ENCODE assay signal across 18 cellular contexts in the genomic region with DNA sequence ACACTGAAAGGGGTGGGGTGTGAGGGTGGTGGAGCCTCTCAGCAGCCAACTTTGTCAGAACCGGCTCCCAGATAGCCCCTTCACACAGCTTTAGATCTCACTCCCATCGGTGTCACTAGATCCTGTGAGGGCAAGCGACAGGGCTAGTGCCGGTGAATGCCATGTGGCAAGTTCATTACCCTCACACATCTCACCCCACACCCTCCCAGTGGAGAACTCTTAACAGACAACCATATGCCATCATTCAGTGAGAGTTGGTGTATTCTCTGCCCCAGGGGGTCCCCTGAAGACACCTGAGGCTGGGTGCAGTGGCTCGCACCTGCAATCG. TPM values are rescaled to one million over a fixed set of nuclear protein-coding genes. Genes with fewer than 3 reads are reported as not detected.
DNase-seq lines count a peak whose midpoint lies in the region; ATAC-seq, FAIRE-seq and TF ChIP-seq lines count a peak whose summit lies in the region.
"Had no signal": no experiment of that assay in that cellular context is flagged by ENCODE, and none has a peak within 500 bp of the region (broad histone marks: within the 10 kb centered on the region; RNA-seq: fewer than 3 reads in every experiment).

No MANE protein-coding gene starts in this region.

- peak overlapping the region in 4 of 7 donors; percentile 33 to 73 (median 52) for H3K27ac Mint-ChIP-seq in CD14-positive monocyte
- H3K27ac Mint-ChIP-seq in activated T-helper 1 cell treated with anti-CD3 and anti-CD28 coated beads, Interleukin-12 subunit alpha, Interleukin-12 subunit beta, Interleukin-2, Interleukin-4 antibody, amounts not matched to agents 30 ng/mL and 10 ng/mL and 1 ng/mL, durations not matched to agents 14 hours and 24 hours and 36 hours, result peak overlapping the region; percentile 87
- peak overlapping the region; percentile 90 to 99 (median 95) for H3K27ac Mint-ChIP-seq in naive thymus-derived CD8-positive, alpha-beta T cell
- H3K27ac Mint-ChIP-seq: HFFc6 had no signal

- H3K4me3 Mint-ChIP-seq in CD14-positive monocyte, result peak overlapping the region in 1 of 2 donors; percentile 47
- peak overlapping the region; percentile 78 for H3K4me3 Mint-ChIP-seq in activated T-helper 1 cell treated with anti-CD3 and anti-CD28 coated beads, Interleukin-12 subunit alpha, Interleukin-12 subunit beta, Interleukin-2, Interleukin-4 antibody, amounts not matched to agents 30 ng/mL and 10 ng/mL and 1 ng/mL, durations not matched to agents 14 hours and 24 hours and 36 hours
- peak overlapping the region; percentile 73 to 92 (median 86) for H3K4me3 Mint-ChIP-seq in naive thymus-derived CD8-positive, alpha-beta T cell
- H3K4me3 Mint-ChIP-seq: HFFc6 had no signal

- H3K4me1 Mint-ChIP-seq in CD14-positive monocyte, result peaks cover 34% of the 10 kb centered on the region
- peaks cover 52% of the 10 kb centered on the region for H3K4me1 Mint-ChIP-seq in activated T-helper 1 cell treated with anti-CD3 and anti-CD28 coated beads, Interleukin-12 subunit alpha, Interleukin-12 subunit beta, Interleukin-2, Interleukin-4 antibody, amounts not matched to agents 30 ng/mL and 10 ng/mL and 1 ng/mL, durations not matched to agents 14 hours and 24 hours and 36 hours (ENCODE audit: low read depth)
- peaks cover 21 to 68% (median 59%) of the 10 kb centered on the region in 4 donors for H3K4me1 Mint-ChIP-seq in naive thymus-derived CD8-positive, alpha-beta T cell

- ATAC-seq in GM19351 (IDR thresholded peaks at IDR 0.05; ENCODE audit: unreplicated experiment) (peak; percentile 6), HG03196 (IDR thresholded peaks at IDR 0.05; ENCODE audit: unreplicated experiment) (no peak)
- ATAC-seq in naive thymus-derived CD8-positive, alpha-beta T cell, result no peak

- H3K27me3 Mint-ChIP-seq in CD14-positive monocyte (ENCODE audit: low read depth in 3 of 3), result peaks cover 0 to 13% (median 0%) of the 10 kb centered on the region in 3 donors
- no peaks in the 10 kb centered on the region for H3K27me3 Mint-ChIP-seq in activated T-helper 1 cell treated with anti-CD3 and anti-CD28 coated beads, Interleukin-12 subunit alpha, Interleukin-12 subunit beta, Interleukin-2, Interleukin-4 antibody, amounts not matched to agents 30 ng/mL and 10 ng/mL and 1 ng/mL, durations not matched to agents 14 hours and 24 hours and 36 hours (ENCODE audit: insufficient read depth)
- H3K27me3 Mint-ChIP-seq in naive thymus-derived CD8-positive, alpha-beta T cell, result no peaks in the 10 kb centered on the region

- POLR2A ChIA-PET in naive thymus-derived CD8-positive, alpha-beta T cell (lab: Charles Lee), result interaction anchor here (0.7 to 16.1 kb wide), 6 partner anchors 8 to 113 kb away, joined by 3 to 309 read pairs (median 5); partner anchors contain the start of genes RPL39 and SEPTIN6

- TF ChIP-seq CTCF in CD14-positive monocyte (IDR thresholded peaks at IDR 0.05), result no peak

- no peak for FAIRE-seq in urothelium cell line (lab: Jason Lieb, UNC)
- FAIRE-seq: keratinocyte had no signal

- intact Hi-C loops in CD14-positive monocyte (cut with micrococcal nuclease), result no loop called here
- intact Hi-C loops in activated T-helper 1 cell treated with anti-CD3 and anti-CD28 coated beads, Interleukin-12 subunit alpha, Interleukin-12 subunit beta, Interleukin-2, Interleukin-4 antibody, amounts not matched to agents 30 ng/mL and 10 ng/mL and 1 ng/mL, durations not matched to agents 14 hours and 24 hours and 36 hours (cut with micrococcal nuclease), result loop anchor here (2.0 kb wide), 1 partner anchor 15 kb away; no protein-coding TSS in a partner anchor

- peaks cover 11 to 25% of the 10 kb centered on the region in 2 donors for H3K36me3 Mint-ChIP-seq in CD14-positive monocyte
- H3K36me3 Mint-ChIP-seq in activated T-helper 1 cell treated with anti-CD3 and anti-CD28 coated beads, Interleukin-12 subunit alpha, Interleukin-12 subunit beta, Interleukin-2, Interleukin-4 antibody, amounts not matched to agents 30 ng/mL and 10 ng/mL and 1 ng/mL, durations not matched to agents 14 hours and 24 hours and 36 hours (ENCODE audit: low read depth), result peaks cover 8% of the 10 kb centered on the region
- peaks cover 0 to 28% (median 0%) of the 10 kb centered on the region in 3 donors for H3K36me3 Mint-ChIP-seq in naive thymus-derived CD8-positive, alpha-beta T cell

- DNase-seq in CD14-positive monocyte (ENCODE audit: low spot score), result no peak
- no peak for DNase-seq in activated T-helper 1 cell treated with anti-CD3 and anti-CD28 coated beads, Interleukin-12 subunit alpha, Interleukin-12 subunit beta, Interleukin-2, Interleukin-4 antibody, amounts not matched to agents 30 ng/mL and 10 ng/mL and 1 ng/mL, durations not matched to agents 14 hours and 24 hours and 36 hours (ENCODE audit: low spot score)
- DNase-seq in naive thymus-derived CD8-positive, alpha-beta T cell, result no peak
- DNase-seq in NCI-H1092 treated with DMSO at 0.1 percent for 48 hours (lab: John Stamatoyannopoulos, UW), result no peak
- DNase-seq in NCI-H510A (lab: John Stamatoyannopoulos, UW), result no peak
- DNase-seq in urothelium cell line (ENCODE audit: low spot score), result no peak
- DNase-seq: effector CD8-positive, alpha-beta T cell; HFFc6; MV-4-11; NCI-H345; retina; RPMI8226; stimulated activated CD4-positive, alpha-beta T cell treated with anti-CD3 and anti-CD28 coated beads, Interleukin-4, amount 100 ng/mL, for 4 hours; stomach; T1000 had no signal

- peaks cover 0 to 2% (median 0%) of the 10 kb centered on the region in 7 donors for H3K9me3 Mint-ChIP-seq in CD14-positive monocyte
- no peaks in the 10 kb centered on the region for H3K9me3 Mint-ChIP-seq in activated T-helper 1 cell treated with anti-CD3 and anti-CD28 coated beads, Interleukin-12 subunit alpha, Interleukin-12 subunit beta, Interleukin-2, Interleukin-4 antibody, amounts not matched to agents 30 ng/mL and 10 ng/mL and 1 ng/mL, durations not matched to agents 14 hours and 24 hours and 36 hours
- no peaks in the 10 kb centered on the region for H3K9me3 Mint-ChIP-seq in naive thymus-derived CD8-positive, alpha-beta T cell
- H3K9me3 Mint-ChIP-seq: HFFc6 had no signal

RNA-seq across cellular contexts. Expression of gene SEPTIN6, which starts 15.3 kb away (rescaled TPM):
- polyA plus RNA-seq in CD14-positive monocyte, result 10 to 100 TPM; 21.8 to 31.1 TPM
- 159 and 172 TPM in 2 replicates for total RNA-seq in activated T-helper 1 cell treated with anti-CD3 and anti-CD28 coated beads, Interleukin-12 subunit alpha, Interleukin-12 subunit beta, Interleukin-2, Interleukin-4 antibody, amounts not matched to agents 30 ng/mL and 10 ng/mL and 1 ng/mL, durations not matched to agents 14 hours and 24 hours and 36 hours
- 100 to 1,000 TPM; 234 to 235 TPM for total RNA-seq in naive thymus-derived CD8-positive, alpha-beta T cell
- polyA plus RNA-seq in naive thymus-derived CD8-positive, alpha-beta T cell, result 100 to 1,000 TPM; 161 to 269 (median 226) TPM
